ENCODE assay signal across 9 cellular contexts in the genomic region with DNA sequence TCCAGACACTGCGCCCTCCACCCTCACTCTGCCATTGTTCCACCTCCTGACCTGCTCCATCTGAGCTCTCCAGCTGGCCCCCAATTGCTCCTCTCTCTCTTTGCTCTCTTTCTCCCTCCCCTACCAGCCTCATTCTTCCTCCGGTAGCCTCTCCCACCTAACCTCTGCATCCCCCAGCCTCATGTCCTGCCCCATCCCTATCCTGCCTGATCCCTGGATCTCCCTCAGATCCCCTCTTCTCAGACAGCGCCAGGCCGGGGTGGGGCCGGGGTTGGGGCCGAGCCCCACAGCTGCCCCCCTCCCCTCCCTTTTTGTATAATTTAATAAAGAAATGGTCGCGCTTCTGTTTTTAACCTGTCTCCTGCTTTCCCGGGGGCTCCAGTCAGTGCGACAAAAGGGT. TPM values are rescaled to one million over a fixed set of nuclear protein-coding genes. Genes with fewer than 3 reads are reported as not detected.
DNase-seq lines count a peak whose midpoint lies in the region; ATAC-seq and TF ChIP-seq lines count a peak whose summit lies in the region.
"Had no signal": no experiment of that assay in that cellular context is flagged by ENCODE, and none has a peak within 500 bp of the region (broad histone marks: within the 10 kb centered on the region; RNA-seq: fewer than 3 reads in every experiment).

No MANE protein-coding gene starts in this region.

- DNase-seq in T-helper 2 cell treated with Interferon-gamma antibody and Interleukin-4, amounts not matched to agents 5 μg/mL and 100 μg/mL, for 36 hours (ENCODE audit: low spot score), result no peak
- DNase-seq in T-helper 2 cell (no peak), osteocyte (ENCODE audit: extremely low spot score, unreplicated experiment) (no peak), hepatic stellate cell (ENCODE audit: low spot score) (no peak)
- DNase-seq in activated naive CD8-positive, alpha-beta T cell treated with anti-CD3 and anti-CD28 coated beads, Interleukin-2, amount 10 ng/mL, durations not matched to agents 7 days and 5 days, result no peak
- DNase-seq: activated CD4-positive, alpha-beta T cell treated with anti-CD3 and anti-CD28 coated beads, Interleukin-2, amount 10 ng/mL, durations not matched to agents 7 days and 5 days; colonic mucosa had no signal

- POLR2A ChIA-PET in activated naive CD8-positive, alpha-beta T cell treated with anti-CD3 and anti-CD28 coated beads, Interleukin-2, amount 10 ng/mL, durations not matched to agents 7 days and 5 days (lab: Charles Lee), result interaction anchor here (1.0 to 2.2 kb wide), 3 partner anchors 18 to 81 kb away, joined by 5 to 9 read pairs (median 8); a partner anchor contains a TSS

- no peak for ATAC-seq in activated naive CD8-positive, alpha-beta T cell treated with anti-CD3 and anti-CD28 coated beads, Interleukin-2, amount 10 ng/mL, durations not matched to agents 7 days and 5 days (ENCODE audit: low read depth)
- no peak for ATAC-seq in HG03045 (IDR thresholded peaks at IDR 0.05; ENCODE audit: unreplicated experiment)

- no peaks in the 10 kb centered on the region for H3K9me3 Mint-ChIP-seq in T-helper 2 cell treated with Interferon-gamma antibody and Interleukin-4, amounts not matched to agents 5 μg/mL and 100 μg/mL, for 36 hours
- no peaks in the 10 kb centered on the region for H3K9me3 Mint-ChIP-seq in activated naive CD8-positive, alpha-beta T cell treated with anti-CD3 and anti-CD28 coated beads, Interleukin-2, amount 10 ng/mL, durations not matched to agents 7 days and 5 days
- H3K9me3 Mint-ChIP-seq in osteocyte (ENCODE audit: unreplicated experiment), result no peaks in the 10 kb centered on the region
- H3K9me3 Mint-ChIP-seq: activated CD4-positive, alpha-beta T cell treated with anti-CD3 and anti-CD28 coated beads, Interleukin-2, amount 10 ng/mL, durations not matched to agents 7 days and 5 days had no signal

- H3K27ac Mint-ChIP-seq in T-helper 2 cell treated with Interferon-gamma antibody and Interleukin-4, amounts not matched to agents 5 μg/mL and 100 μg/mL, for 36 hours, result peak overlapping the region; percentile 70
- H3K27ac Mint-ChIP-seq in activated naive CD8-positive, alpha-beta T cell treated with anti-CD3 and anti-CD28 coated beads, Interleukin-2, amount 10 ng/mL, durations not matched to agents 7 days and 5 days, result peak overlapping the region; percentile 68
- peak overlapping the region; percentile 23 for H3K27ac Mint-ChIP-seq in osteocyte (ENCODE audit: unreplicated experiment)
- H3K27ac Mint-ChIP-seq: activated CD4-positive, alpha-beta T cell treated with anti-CD3 and anti-CD28 coated beads, Interleukin-2, amount 10 ng/mL, durations not matched to agents 7 days and 5 days; activated naive CD8-positive, alpha-beta T cell had no signal

- no peak for TF ChIP-seq CTCF in osteocyte (IDR thresholded peaks at IDR 0.05)

- peaks cover 2% of the 10 kb centered on the region for H3K36me3 Mint-ChIP-seq in T-helper 2 cell treated with Interferon-gamma antibody and Interleukin-4, amounts not matched to agents 5 μg/mL and 100 μg/mL, for 36 hours (ENCODE audit: low read depth)
- H3K36me3 Mint-ChIP-seq in activated naive CD8-positive, alpha-beta T cell treated with anti-CD3 and anti-CD28 coated beads, Interleukin-2, amount 10 ng/mL, durations not matched to agents 7 days and 5 days, result peaks cover 20% of the 10 kb centered on the region
- H3K36me3 Mint-ChIP-seq in osteocyte (ENCODE audit: unreplicated experiment), result peaks cover 14% of the 10 kb centered on the region

- H3K27me3 Mint-ChIP-seq in T-helper 2 cell treated with Interferon-gamma antibody and Interleukin-4, amounts not matched to agents 5 μg/mL and 100 μg/mL, for 36 hours (ENCODE audit: low read depth), result peaks cover under 1% of the 10 kb centered on the region
- peaks cover 17% of the 10 kb centered on the region for H3K27me3 Mint-ChIP-seq in activated naive CD8-positive, alpha-beta T cell treated with anti-CD3 and anti-CD28 coated beads, Interleukin-2, amount 10 ng/mL, durations not matched to agents 7 days and 5 days
- H3K27me3 Mint-ChIP-seq in osteocyte (ENCODE audit: unreplicated experiment), result no peaks in the 10 kb centered on the region

- H3K4me3 Mint-ChIP-seq in T-helper 2 cell treated with Interferon-gamma antibody and Interleukin-4, amounts not matched to agents 5 μg/mL and 100 μg/mL, for 36 hours, result no peak overlapping the region
- H3K4me3 Mint-ChIP-seq in activated naive CD8-positive, alpha-beta T cell treated with anti-CD3 and anti-CD28 coated beads, Interleukin-2, amount 10 ng/mL, durations not matched to agents 7 days and 5 days, result peak overlapping the region; percentile 22
- H3K4me3 Mint-ChIP-seq in osteocyte (ENCODE audit: unreplicated experiment), result no peak overlapping the region
- H3K4me3 Mint-ChIP-seq: activated CD4-positive, alpha-beta T cell treated with anti-CD3 and anti-CD28 coated beads, Interleukin-2, amount 10 ng/mL, durations not matched to agents 7 days and 5 days had no signal

- peaks cover 58% of the 10 kb centered on the region for H3K4me1 Mint-ChIP-seq in T-helper 2 cell treated with Interferon-gamma antibody and Interleukin-4, amounts not matched to agents 5 μg/mL and 100 μg/mL, for 36 hours (ENCODE audit: low read depth)
- H3K4me1 Mint-ChIP-seq in activated naive CD8-positive, alpha-beta T cell treated with anti-CD3 and anti-CD28 coated beads, Interleukin-2, amount 10 ng/mL, durations not matched to agents 7 days and 5 days, result peaks cover 53% of the 10 kb centered on the region
- peaks cover 27% of the 10 kb centered on the region for H3K4me1 Mint-ChIP-seq in osteocyte (ENCODE audit: unreplicated experiment)

RNA-seq across cellular contexts. Expression of a gene that starts 1.7 kb away (rescaled TPM):
- 10 to 100 TPM; 46.6 to 52.1 TPM for total RNA-seq in activated naive CD8-positive, alpha-beta T cell treated with anti-CD3 and anti-CD28 coated beads, Interleukin-2, amount 10 ng/mL, durations not matched to agents 7 days and 5 days
- 1.1 and 2.5 TPM in 2 replicates for total RNA-seq in osteocyte

RNA-seq across cellular contexts. Expression of a gene that starts 4.4 kb away (rescaled TPM):
- total RNA-seq in activated naive CD8-positive, alpha-beta T cell treated with anti-CD3 and anti-CD28 coated beads, Interleukin-2, amount 10 ng/mL, durations not matched to agents 7 days and 5 days, result 10 to 100 TPM; 36.2 to 43.5 TPM
- 501 and 554 TPM in 2 replicates for total RNA-seq in osteocyte

RNA-seq across cellular contexts. Expression of a gene that starts 17.7 kb away (rescaled TPM):
- 100 to 1,000 TPM; 108 to 118 TPM for total RNA-seq in activated naive CD8-positive, alpha-beta T cell treated with anti-CD3 and anti-CD28 coated beads, Interleukin-2, amount 10 ng/mL, durations not matched to agents 7 days and 5 days
- total RNA-seq in osteocyte, result 141 and 162 TPM in 2 replicates

RNA-seq across cellular contexts. Expression of a gene that starts 18.7 kb away (rescaled TPM):
- 1 to 10 TPM; 2.6 to 3.0 TPM for total RNA-seq in activated naive CD8-positive, alpha-beta T cell treated with anti-CD3 and anti-CD28 coated beads, Interleukin-2, amount 10 ng/mL, durations not matched to agents 7 days and 5 days
- 0.60 and 0.62 TPM in 2 replicates for total RNA-seq in osteocyte

RNA-seq across cellular contexts. Expression of a gene that starts 46.8 kb away (rescaled TPM):
- 10 to 100 TPM; 29.8 to 35.6 TPM for total RNA-seq in activated naive CD8-positive, alpha-beta T cell treated with anti-CD3 and anti-CD28 coated beads, Interleukin-2, amount 10 ng/mL, durations not matched to agents 7 days and 5 days
- total RNA-seq in osteocyte, result 61.4 and 73.0 TPM in 2 replicates

Comparison
In these comparisons a context has a peak if more than half of its experiments do, and no peak if none do; other contexts are left out.
1. RNA of a gene that starts 1.7 kb away (total RNA-seq): 46.6 to 52.1 TPM in activated naive CD8-positive, alpha-beta T cell treated with anti-CD3 and anti-CD28 coated beads, Interleukin-2, amount 10 ng/mL, durations not matched to agents 7 days and 5 days; 1.1 to 2.5 TPM in osteocyte; every median in the first group is over 10 times any median in the second.
2. RNA of a gene that starts 4.4 kb away (total RNA-seq): 501 to 554 TPM in osteocyte; 36.2 to 43.5 TPM in activated naive CD8-positive, alpha-beta T cell treated with anti-CD3 and anti-CD28 coated beads, Interleukin-2, amount 10 ng/mL, durations not matched to agents 7 days and 5 days; every median in the first group is over 10 times any median in the second.
3. Peak in every context shown above with its lines, with median percentiles within 50 percentile points of each other: H3K27ac Mint-ChIP-seq.